Comparison of ENCODE assay signal across 22 cellular contexts in genomic region chr10:22932626-22933370, GRCh38. TPM values are rescaled to one million over a fixed set of nuclear protein-coding genes. Genes with fewer than 3 reads are reported as not detected.
DNase-seq lines count a peak whose midpoint lies in the region; ATAC-seq and TF ChIP-seq lines count a peak whose summit lies in the region.
"Had no signal": no experiment of that assay in that cellular context is flagged by ENCODE, and none has a peak within 500 bp of the region (broad histone marks: within the 10 kb centered on the region; RNA-seq: fewer than 3 reads in every experiment).

No MANE protein-coding gene starts in this region.

- H3K27me3 ChIP-seq in skeletal muscle satellite cell (ENCODE audit: control insufficient read depth, insufficient read depth, low read length): no peaks in the 10 kb centered on the region
- H3K27me3 ChIP-seq: brain microvascular endothelial cell, SJCRH30 had no signal

- DNase-seq in GM03348 (ENCODE audit: low spot score): peak; percentile 7
- DNase-seq in NB4 (ENCODE audit: low read depth): peak; percentile 45
- DNase-seq in fibroblast of the aortic adventitia (ENCODE audit: low read depth): peak; percentile 52
- DNase-seq in iPS-NIHi11 (ENCODE audit: low spot score): no peak
- no peak for DNase-seq in NCI-H69 (lab: John Stamatoyannopoulos, UW)
- DNase-seq: activated CD8-positive, alpha-beta memory T cell treated with anti-CD3 and anti-CD28 coated beads for 24 hours; DND-41; Kasumi-1; NCI-H2171; NCI-H774; nephron progenitor cell; T-helper 2 cell had no signal

- no peak for ATAC-seq in GM21528 (IDR thresholded peaks at IDR 0.05; ENCODE audit: low FRiP score, unreplicated experiment)
- ATAC-seq: gastroesophageal sphincter had no signal

- H3K4me3 ChIP-seq in NB4 (ENCODE audit: low read depth, low read length): no peak overlapping the region
- H3K4me3 ChIP-seq in fibroblast of the aortic adventitia (ENCODE audit: low read depth, low read length): no peak overlapping the region
- no peak overlapping the region for H3K4me3 ChIP-seq in skeletal muscle satellite cell (ENCODE audit: low read length)
- H3K4me3 ChIP-seq: gastroesophageal sphincter, PC-9, SJCRH30 had no signal

- TF ChIP-seq POLR2A in NB4 (IDR thresholded peaks at IDR 0.05; ENCODE audit: extremely low read depth, insufficient read length): no peak

- peaks cover 19% of the 10 kb centered on the region for H3K4me1 ChIP-seq in skeletal muscle satellite cell (ENCODE audit: control insufficient read depth, insufficient read depth, low read length)

- no peak for TF ChIP-seq CTCF in NB4 (IDR thresholded peaks at IDR 0.05; ENCODE audit: low read depth, low read length)
- no peak for TF ChIP-seq CTCF in fibroblast of the aortic adventitia (IDR thresholded peaks at IDR 0.05; ENCODE audit: insufficient read depth, low read length)

- H3K36me3 ChIP-seq in skeletal muscle satellite cell (ENCODE audit: insufficient read depth, low read length): no peaks in the 10 kb centered on the region
- H3K36me3 ChIP-seq: brain microvascular endothelial cell, gastroesophageal sphincter, SJCRH30 had no signal

- H3K4me2 ChIP-seq in skeletal muscle satellite cell (ENCODE audit: low read length): peak overlapping the region; percentile 53
- H3K4me2 ChIP-seq: PC-9 had no signal

- H3K9ac ChIP-seq in skeletal muscle satellite cell (ENCODE audit: low read depth, low read length): no peak overlapping the region

- no peaks in the 10 kb centered on the region for H3K9me3 ChIP-seq in skeletal muscle satellite cell (replicated peaks; ENCODE audit: low read length)
- H3K9me3 ChIP-seq: gastroesophageal sphincter, SJCRH30 had no signal

RNA-seq across cellular contexts. Expression of gene ARMC3, which starts 4.9 kb away (rescaled TPM):
- 0.25 TPM in 1 of 2 replicates, not detected in the other for total RNA-seq in fibroblast of the aortic adventitia (ENCODE audit: low replicate concordance)
- total RNA-seq in skeletal muscle satellite cell (2012; rRNA removed): not detected in 2 replicates
- total RNA-seq: endothelial cell of umbilical vein, gastroesophageal sphincter, HT-29, mesenteric fat pad, pulmonary artery endothelial cell, SJCRH30 had no signal

Comparison
In these comparisons a context has a peak if more than half of its experiments do, and no peak if none do; other contexts are left out.
1. DNase-seq: peak in GM03348 (single experiment), NB4 (single experiment) and fibroblast of the aortic adventitia (single experiment); none in iPS-NIHi11 (single experiment) and NCI-H69 (single experiment).